Comparison of ENCODE assay signal across 1 cellular context in genomic region chr2:25491966-25492532, GRCh38.
A peak's percentile ranks its signal among the peaks of the same experiment; 100 is the strongest.
TF ChIP-seq lines count a peak whose summit lies in the region.

No MANE protein-coding gene starts in this region.

TF ChIP-seq in A549, 52 proteins besides CTCF, POLR2A, EP300 and RAD21 (continued from another document):
- TF ChIP-seq GATA3 (IDR thresholded peaks at IDR 0.05; ENCODE audit: borderline replicate concordance) (peak; percentile 49; the same call in 1 of the 2 replicates), HDAC2 (IDR thresholded peaks at IDR 0.05) (no peak), MAZ (IDR thresholded peaks at IDR 0.05; ENCODE audit: borderline replicate concordance, low read depth, low read length) (no peak), FOXS1 (CRISPR knock-in tag; IDR thresholded peaks at IDR 0.05) (no peak)
